9 cellular contexts compared by ENCODE assay signal in the genomic region with DNA sequence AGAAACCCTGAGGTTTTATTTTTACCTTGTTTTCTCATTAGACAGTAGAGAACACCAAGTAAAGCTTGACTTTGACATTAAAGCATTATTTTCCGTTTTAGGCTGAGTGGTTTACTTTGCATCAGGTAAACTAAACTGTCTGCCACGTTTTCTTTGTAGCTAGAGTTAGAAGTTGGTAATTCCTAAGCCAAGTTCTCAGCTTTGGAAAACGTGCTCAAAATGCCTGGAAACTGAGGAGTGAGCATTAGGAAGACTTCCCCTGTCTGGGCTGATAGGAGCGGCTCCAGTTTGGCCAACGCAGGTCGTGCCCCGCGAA. TPM values are rescaled to one million over a fixed set of nuclear protein-coding genes. Genes with fewer than 3 reads are reported as not detected.
DNase-seq lines count a peak whose midpoint lies in the region; ATAC-seq and TF ChIP-seq lines count a peak whose summit lies in the region.
"Had no signal": no experiment of that assay in that cellular context is flagged by ENCODE, and none has a peak within 500 bp of the region (broad histone marks: within the 10 kb centered on the region; RNA-seq: fewer than 3 reads in every experiment).

No MANE protein-coding gene starts in this region.

- H3K27me3 Mint-ChIP-seq in naive thymus-derived CD8-positive, alpha-beta T cell: peaks cover 32 to 46% (median 39%) of the 10 kb centered on the region in 5 donors

- POLR2A ChIA-PET in AG04450 (lab: Yijun Ruan, JAX): no interaction called here
- POLR2A ChIA-PET in Panc1 (lab: Charles Lee): no interaction called here
- POLR2A ChIA-PET in naive thymus-derived CD8-positive, alpha-beta T cell (lab: Charles Lee): no interaction called here

- no peak for DNase-seq in AG04450 (ENCODE audit: low read depth, low spot score)
- no peak for DNase-seq in Panc1 (ENCODE audit: low read depth, low spot score)
- DNase-seq in fibroblast of mammary gland (ENCODE audit: low read depth): no peak
- DNase-seq in naive thymus-derived CD8-positive, alpha-beta T cell: no peak
- no peak for DNase-seq in GF-D8 (lab: John Stamatoyannopoulos, UW)
- DNase-seq in amniotic stem cell (lab: John Stamatoyannopoulos, UW): no peak
- DNase-seq in sciatic nerve (ENCODE audit: low spot score): no peak
- DNase-seq: NCI-H1436 had no signal

- no peaks in the 10 kb centered on the region for H3K9me3 Mint-ChIP-seq in naive thymus-derived CD8-positive, alpha-beta T cell

- no peak; the same call in 1 of the 2 replicates for ATAC-seq in Panc1
- ATAC-seq in naive thymus-derived CD8-positive, alpha-beta T cell: no peak
- no peak for ATAC-seq in HG03432 (IDR thresholded peaks at IDR 0.05; ENCODE audit: unreplicated experiment)
- ATAC-seq in sciatic nerve: no peak

- TF ChIP-seq CTCF in AG04450 (IDR thresholded peaks at IDR 0.05; ENCODE audit: low read depth, low read length) (no peak), Panc1 (IDR thresholded peaks at IDR 0.05) (no peak), fibroblast of mammary gland (conservative IDR thresholded peaks at IDR 0.05; ENCODE audit: control insufficient read depth, insufficient read depth, low read depth, low read length) (no peak)

- H3K36me3 ChIP-seq in Panc1 (ENCODE audit: control insufficient read depth, insufficient read depth, low read length): no peaks in the 10 kb centered on the region; the same call in 1 of the 2 replicates

- H3K4me3 ChIP-seq in AG04450 (ENCODE audit: low read depth, low read length) (peak overlapping the region; percentile 78), Panc1 (ENCODE audit: low read depth in 2 of 2, low read length in 2 of 2) (peak overlapping the region; percentile 32 to 44), fibroblast of mammary gland (ENCODE audit: control insufficient read depth, low read depth, low read length) (peak overlapping the region; percentile 53)

- H3K4me3 Mint-ChIP-seq in naive thymus-derived CD8-positive, alpha-beta T cell: peak overlapping the region in 9 of 10 donors; percentile 34 to 72 (median 55)

- peaks cover 0 to 8% (median 3%) of the 10 kb centered on the region in 4 donors for H3K4me1 Mint-ChIP-seq in naive thymus-derived CD8-positive, alpha-beta T cell

- H3K27ac ChIP-seq in AG04450 (ENCODE audit: low read depth, low read length): no peak overlapping the region
- H3K27ac ChIP-seq in Panc1 (ENCODE audit: low read length): no peak overlapping the region

- in situ Hi-C loops in Panc1 (cut with HindIII; ENCODE audit: low pct_unique_long_range_greater_than_20kb, low sequenced_read_pairs): no loop called here

- no TSS peak for BruUV-seq in Panc1 (replicated peaks; lab: Mats Ljungman, UMichigan)

- intact Hi-C loops in Panc1 (cut with micrococcal nuclease; ENCODE audit: unreplicated experiment) (no loop called here), sciatic nerve (cut with DNase I) (no loop called here)

- peaks cover 2% of the 10 kb centered on the region; the same call in 1 of the 2 replicates for H3K4me1 ChIP-seq in Panc1 (ENCODE audit: control insufficient read depth, insufficient read depth, low read length)

- H3K27me3 ChIP-seq in AG04450 (ENCODE audit: control insufficient read depth, insufficient read depth, low read length) (peaks cover 9% of the 10 kb centered on the region), Panc1 (ENCODE audit: control insufficient read depth, insufficient read depth, low read length) (peaks cover 29% of the 10 kb centered on the region)

- CTCF ChIA-PET in AG04450 (lab: Charles Lee): interaction anchor here (0.8 to 4.1 kb wide), 4 partner anchors 10 to 503 kb away, joined by 3 to 17 read pairs (median 7); no protein-coding TSS in a partner anchor
- CTCF ChIA-PET in Panc1 (lab: Charles Lee): no interaction called here

- no peak overlapping the region for H3K27ac Mint-ChIP-seq in naive thymus-derived CD8-positive, alpha-beta T cell

- H3K9me3 ChIP-seq in AG04450 (ENCODE audit: control insufficient read depth, insufficient read depth, low read length) (no peaks in the 10 kb centered on the region), Panc1 (ENCODE audit: control insufficient read depth, insufficient read depth, low read depth, low read length) (no peaks in the 10 kb centered on the region)

- no peaks in the 10 kb centered on the region for H3K36me3 Mint-ChIP-seq in naive thymus-derived CD8-positive, alpha-beta T cell

RNA-seq across cellular contexts. Expression of a gene that starts 0.8 kb away (rescaled TPM):
- 15.2 and 15.4 TPM in 2 replicates for polyA plus RNA-seq in AG04450 (2011; rRNA removed)
- 10.4 and 12.2 TPM in 2 replicates for polyA minus RNA-seq in AG04450 (2011; rRNA and poly(A)+ RNA removed)
- 0.10 TPM for total RNA-seq in Panc1 (2021; ENCODE audit: unreplicated experiment)
- polyA plus RNA-seq in Panc1 (2012; ENCODE audit: insufficient read length): not detected
- not detected for total RNA-seq in naive thymus-derived CD8-positive, alpha-beta T cell
- not detected for polyA plus RNA-seq in naive thymus-derived CD8-positive, alpha-beta T cell
- total RNA-seq in sciatic nerve: 9.8 TPM
